In genomic region chr5:56801256-56801655, GRCh38 we compare ENCODE assay signal across 24 cellular contexts.
"Had no signal": no experiment of that assay in that cellular context is flagged by ENCODE, and none has a peak within 500 bp of the region (broad histone marks: within the 10 kb centered on the region; RNA-seq: fewer than 3 reads in every experiment).

No MANE protein-coding gene starts in this region.

- H3K27ac ChIP-seq: colonic mucosa, coronary artery, dorsolateral prefrontal cortex, epithelial cell of prostate, esophagus muscularis mucosa, esophagus squamous epithelium, foreskin keratinocyte, gastrocnemius medialis, gastroesophageal sphincter, heart left ventricle had no signal

- H3K27ac Mint-ChIP-seq: dendritic cell treated with granulocyte-macrophage colony-stimulating factor and Interleukin-4, amounts not matched to agents 40 ng/mL and 50 ng/mL, for 4 days; effector memory CD8-positive, alpha-beta T cell; endodermal cell had no signal

- H3K27me3 Mint-ChIP-seq: dendritic cell treated with granulocyte-macrophage colony-stimulating factor and Interleukin-4, amounts not matched to agents 40 ng/mL and 50 ng/mL, for 4 days had no signal

- H3K36me3 ChIP-seq: colonic mucosa, esophagus muscularis mucosa, esophagus squamous epithelium, gastrocnemius medialis, gastroesophageal sphincter, heart left ventricle, heart right ventricle had no signal

- H3K27me3 ChIP-seq: colonic mucosa, dorsolateral prefrontal cortex, esophagus muscularis mucosa, esophagus squamous epithelium, gastrocnemius medialis, gastroesophageal sphincter, heart left ventricle, heart right ventricle had no signal

- H3K4me3 Mint-ChIP-seq: dendritic cell treated with granulocyte-macrophage colony-stimulating factor and Interleukin-4, amounts not matched to agents 40 ng/mL and 50 ng/mL, for 4 days; effector memory CD8-positive, alpha-beta T cell; endodermal cell had no signal

- ATAC-seq: effector memory CD8-positive, alpha-beta T cell; esophagus mucosa; foreskin keratinocyte; gastrocnemius medialis; gastroesophageal sphincter; heart left ventricle; heart right ventricle had no signal

- H3K9me3 Mint-ChIP-seq: dendritic cell treated with granulocyte-macrophage colony-stimulating factor and Interleukin-4, amounts not matched to agents 40 ng/mL and 50 ng/mL, for 4 days; effector memory CD8-positive, alpha-beta T cell; endodermal cell had no signal

- H3K9me3 ChIP-seq: colonic mucosa, esophagus muscularis mucosa, esophagus squamous epithelium, gastrocnemius medialis, gastroesophageal sphincter, heart left ventricle, heart right ventricle had no signal

- H3K4me1 Mint-ChIP-seq: endodermal cell had no signal

- DNase-seq: colonic mucosa; cortex of kidney; dermis blood vessel endothelial cell; dorsolateral prefrontal cortex; effector CD4-positive, alpha-beta T cell; effector CD8-positive, alpha-beta T cell; effector memory CD4-positive, alpha-beta T cell; effector memory CD8-positive, alpha-beta T cell; endodermal cell; erythroblast; esophagus squamous epithelium; foreskin fibroblast; foreskin keratinocyte; foreskin melanocyte; gastrocnemius medialis; head of caudate nucleus; heart left ventricle; heart right ventricle had no signal

- H3K4me3 ChIP-seq: colonic mucosa, coronary artery, dorsolateral prefrontal cortex, esophagus muscularis mucosa, esophagus squamous epithelium, gastrocnemius medialis, gastroesophageal sphincter, heart left ventricle, heart right ventricle had no signal
